Comparison of ENCODE assay signal across 9 cellular contexts in genomic region chrX:21373637-21374162, GRCh38. TPM values are rescaled to one million over a fixed set of nuclear protein-coding genes. Genes with fewer than 3 reads are reported as not detected.
DNase-seq lines count a peak whose midpoint lies in the region; ATAC-seq and TF ChIP-seq lines count a peak whose summit lies in the region.
"Had no signal": no experiment of that assay in that cellular context is flagged by ENCODE, and none has a peak within 500 bp of the region (broad histone marks: within the 10 kb centered on the region; RNA-seq: fewer than 3 reads in every experiment).

No MANE protein-coding gene starts in this region.

- no peaks in the 10 kb centered on the region for H3F3A ChIP-seq in neural progenitor cell (ENCODE audit: low read depth)

- peaks cover 22% of the 10 kb centered on the region for H3K4me1 Mint-ChIP-seq in neural progenitor cell
- no peaks in the 10 kb centered on the region for H3K4me1 Mint-ChIP-seq in HFFc6 (ENCODE audit: low read depth)

- H3K4me2 ChIP-seq in BLaER1 (peak overlapping the region; percentile 81), neural progenitor cell (peak overlapping the region; percentile 80)

- H2AFZ ChIP-seq in neural progenitor cell (replicated peaks) = peak overlapping the region; percentile 80

- ATAC-seq in GM19324 (IDR thresholded peaks at IDR 0.05; ENCODE audit: low FRiP score, unreplicated experiment) (peak; percentile 13), HG03378 (IDR thresholded peaks at IDR 0.05; ENCODE audit: unreplicated experiment) (peak; percentile 29)
- peak; percentile 33 to 37 for ATAC-seq in activated CD4-positive, CD25-positive, alpha-beta regulatory T cell treated with anti-CD3 and anti-CD28 coated beads, Interleukin-2, amount 50 U/mL, for 24 hours

- H3K9me3 ChIP-seq in BLaER1 = peaks cover 23% of the 10 kb centered on the region
- no peaks in the 10 kb centered on the region for H3K9me3 ChIP-seq in endocrine pancreas (ENCODE audit: control insufficient read depth, low read length)
- no peaks in the 10 kb centered on the region for H3K9me3 ChIP-seq in neural progenitor cell (ENCODE audit: low read depth)

- no peaks in the 10 kb centered on the region for H3K36me3 ChIP-seq in BLaER1
- no peaks in the 10 kb centered on the region for H3K36me3 ChIP-seq in endocrine pancreas (ENCODE audit: control insufficient read depth, insufficient read depth, low read length)
- H3K36me3 ChIP-seq in neural progenitor cell = no peaks in the 10 kb centered on the region

- peaks cover 5% of the 10 kb centered on the region for H3K9me3 Mint-ChIP-seq in neural progenitor cell
- no peaks in the 10 kb centered on the region for H3K9me3 Mint-ChIP-seq in HFFc6

- no peaks in the 10 kb centered on the region for H3K36me3 Mint-ChIP-seq in neural progenitor cell
- no peaks in the 10 kb centered on the region for H3K36me3 Mint-ChIP-seq in HFFc6 (ENCODE audit: low read depth)

- peak overlapping the region; percentile 72 for H3K4me3 ChIP-seq in BLaER1
- peak overlapping the region; percentile 69 for H3K4me3 ChIP-seq in endocrine pancreas (ENCODE audit: control insufficient read depth, insufficient read depth, low read length)
- H3K4me3 ChIP-seq in neural progenitor cell = peak overlapping the region; percentile 60

- DNase-seq in neural progenitor cell (ENCODE audit: low spot score) (peak; percentile 89), HFFc6 (no peak), NCI-H524 treated with DMSO at 0.1 percent for 48 hours (lab: John Stamatoyannopoulos, UW) (no peak)

- TF ChIP-seq CTCF in neural progenitor cell (IDR thresholded peaks at IDR 0.05) (no peak), HFFc6 (IDR thresholded peaks at IDR 0.05) (no peak)

- H3K27ac Mint-ChIP-seq in neural progenitor cell (no peak overlapping the region), HFFc6 (no peak overlapping the region)

- H3K79me2 ChIP-seq in neural progenitor cell (ENCODE audit: low read depth) = peaks cover 50% of the 10 kb centered on the region

- peak overlapping the region; percentile 72 for H3K9ac ChIP-seq in BLaER1
- H3K9ac ChIP-seq in endocrine pancreas (ENCODE audit: control insufficient read depth, insufficient read depth, low read length) = peak overlapping the region; percentile 72
- no peak overlapping the region for H3K9ac ChIP-seq in neural progenitor cell

- peak overlapping the region; percentile 84 for H3K4me3 Mint-ChIP-seq in neural progenitor cell
- no peak overlapping the region for H3K4me3 Mint-ChIP-seq in HFFc6

- no peaks in the 10 kb centered on the region for H3K27me3 Mint-ChIP-seq in neural progenitor cell (ENCODE audit: insufficient read depth, low read depth)
- no peaks in the 10 kb centered on the region for H3K27me3 Mint-ChIP-seq in HFFc6 (ENCODE audit: insufficient read depth)

- H3K27me3 ChIP-seq in BLaER1 (no peaks in the 10 kb centered on the region), endocrine pancreas (ENCODE audit: control insufficient read depth, insufficient read depth, low read length) (no peaks in the 10 kb centered on the region), neural progenitor cell (no peaks in the 10 kb centered on the region)

- peak overlapping the region; percentile 59 for H3K27ac ChIP-seq in BLaER1
- H3K27ac ChIP-seq in neural progenitor cell = no peak overlapping the region

- peaks cover 11% of the 10 kb centered on the region for H3K4me1 ChIP-seq in BLaER1
- H3K4me1 ChIP-seq in endocrine pancreas (ENCODE audit: control insufficient read depth, insufficient read depth, low read length) = peaks cover 3% of the 10 kb centered on the region
- H3K4me1 ChIP-seq in neural progenitor cell = no peaks in the 10 kb centered on the region

- H4K20me1 ChIP-seq in BLaER1 (no peaks in the 10 kb centered on the region), neural progenitor cell (ENCODE audit: low read depth) (peaks cover 16% of the 10 kb centered on the region)

RNA-seq across cellular contexts. Expression of gene CNKSR2, which starts 0.5 kb away (rescaled TPM):
- total RNA-seq in neural progenitor cell (ENCODE audit: low replicate concordance) = 54.5 and 60.4 TPM in 2 replicates
- total RNA-seq in HFFc6 (2021; fragmentation: NEBNext Ultra II Directional; extraction: Animal tissue kit (Norgen Biotek cat#: 25700)) = not detected
- total RNA-seq: glomerular endothelial cell had no signal

Comparison
In these comparisons a context has a peak if more than half of its experiments do, and no peak if none do; other contexts are left out.
1. RNA of gene CNKSR2, which starts 0.5 kb away (total RNA-seq): 54.5 to 60.4 TPM in neural progenitor cell; not detected in HFFc6; every median in the first group is over 10 times any median in the second.
2. Peak in every context shown above with its lines, with median percentiles within 50 percentile points of each other: H3K4me3 ChIP-seq and ATAC-seq.